Comparison of ENCODE assay signal across 8 cellular contexts in genomic region chr19:54158812-54159351, GRCh38. TPM values are rescaled to one million over a fixed set of nuclear protein-coding genes. Genes with fewer than 3 reads are reported as not detected.
DNase-seq lines count a peak whose midpoint lies in the region; ATAC-seq, FAIRE-seq and TF ChIP-seq lines count a peak whose summit lies in the region.

No MANE protein-coding gene starts in this region.

- no peak for DNase-seq in bronchial epithelial cell (ENCODE audit: low read depth)
- DNase-seq in upper lobe of right lung, result no peak
- no peak for DNase-seq in GF-D8 (lab: John Stamatoyannopoulos, UW)
- DNase-seq in DMS114 treated with DMSO at 0.1 percent for 48 hours (lab: John Stamatoyannopoulos, UW; ENCODE audit: unreplicated experiment), result no peak

- peak overlapping the region; percentile 81 for H3K4me3 ChIP-seq in OCI-LY3 (ENCODE audit: low read length)
- H3K4me3 ChIP-seq in bronchial epithelial cell (ENCODE audit: low read depth, low read length), result peak overlapping the region; percentile 70
- H3K4me3 ChIP-seq in mononuclear cell (ENCODE audit: low read length), result peak overlapping the region; percentile 67
- peak overlapping the region; percentile 81 for H3K4me3 ChIP-seq in upper lobe of right lung

- no peaks in the 10 kb centered on the region for H4K20me1 ChIP-seq in OCI-LY3 (ENCODE audit: insufficient read depth, low read length)

- peaks cover 3% of the 10 kb centered on the region for H3K4me1 ChIP-seq in ES-I3 (ENCODE audit: insufficient read depth, low read length)
- peaks cover 18% of the 10 kb centered on the region for H3K4me1 ChIP-seq in OCI-LY3 (ENCODE audit: low read length)
- peaks cover 50% of the 10 kb centered on the region for H3K4me1 ChIP-seq in mononuclear cell (ENCODE audit: insufficient read depth, low read length)
- H3K4me1 ChIP-seq in upper lobe of right lung, result peaks cover 22% of the 10 kb centered on the region

- H2AFZ ChIP-seq in OCI-LY3 (ENCODE audit: low read depth, low read length), result peak overlapping the region; percentile 48; the same call in 1 of the 2 replicates

- intact Hi-C loops in upper lobe of right lung (cut with DNase I), result no loop called here

- FAIRE-seq in bronchial epithelial cell (lab: Jason Lieb, UNC), result no peak

- H3K36me3 ChIP-seq in ES-I3 (ENCODE audit: insufficient read depth, low read length), result no peaks in the 10 kb centered on the region
- H3K36me3 ChIP-seq in OCI-LY3 (replicated peaks; ENCODE audit: low read depth, low read length), result peaks cover 39% of the 10 kb centered on the region
- H3K36me3 ChIP-seq in bronchial epithelial cell (ENCODE audit: control insufficient read depth, insufficient read depth, low read length), result peaks cover 23% of the 10 kb centered on the region
- peaks cover 43% of the 10 kb centered on the region for H3K36me3 ChIP-seq in upper lobe of right lung

- H3K9me3 ChIP-seq in ES-I3 (ENCODE audit: control insufficient read depth, insufficient read depth, low read length) (no peaks in the 10 kb centered on the region), OCI-LY3 (ENCODE audit: insufficient read depth, low read length) (no peaks in the 10 kb centered on the region), mononuclear cell (ENCODE audit: low read depth, low read length) (no peaks in the 10 kb centered on the region), upper lobe of right lung (no peaks in the 10 kb centered on the region)

- peak overlapping the region; percentile 74 for H3K27ac ChIP-seq in OCI-LY3 (ENCODE audit: low read length)
- peak overlapping the region; percentile 99 for H3K27ac ChIP-seq in upper lobe of right lung

- H3K9ac ChIP-seq in ES-I3 (ENCODE audit: low read depth, low read length), result peak overlapping the region; percentile 89
- peak overlapping the region; percentile 70 for H3K9ac ChIP-seq in OCI-LY3 (ENCODE audit: low read length)

- H3K79me2 ChIP-seq in OCI-LY3 (ENCODE audit: low read length), result peaks cover 18% of the 10 kb centered on the region

- no peak for ATAC-seq in upper lobe of right lung
- no peak for ATAC-seq in HG02759 (IDR thresholded peaks at IDR 0.05; ENCODE audit: unreplicated experiment)

- no peak for TF ChIP-seq CTCF in OCI-LY3 (IDR thresholded peaks at IDR 0.05; ENCODE audit: low read depth, low read length)
- TF ChIP-seq CTCF in bronchial epithelial cell (IDR thresholded peaks at IDR 0.05; ENCODE audit: insufficient read depth, low read length, severe bottlenecking), result no peak
- no peak for TF ChIP-seq CTCF in upper lobe of right lung (IDR thresholded peaks at IDR 0.05)

- H3K27me3 ChIP-seq in OCI-LY3 (ENCODE audit: low read depth, low read length) (no peaks in the 10 kb centered on the region), bronchial epithelial cell (ENCODE audit: control insufficient read depth, insufficient read depth, low read length) (no peaks in the 10 kb centered on the region), mononuclear cell (ENCODE audit: insufficient read depth, low read length) (no peaks in the 10 kb centered on the region), upper lobe of right lung (no peaks in the 10 kb centered on the region)

- H3K4me2 ChIP-seq in OCI-LY3 (ENCODE audit: low read length), result peak overlapping the region; percentile 95

RNA-seq across cellular contexts. Expression of gene LENG1, which starts 0.6 kb away (rescaled TPM):
- 9.7 and 13.4 TPM in 2 replicates for total RNA-seq in bronchial epithelial cell
- 11.9 TPM for total RNA-seq in mononuclear cell
- 9.2 TPM for total RNA-seq in upper lobe of right lung

RNA-seq across cellular contexts. Expression of gene TMC4, which starts 14.1 kb away (rescaled TPM):
- 23.2 and 25.0 TPM in 2 replicates for total RNA-seq in bronchial epithelial cell
- 0.31 TPM for total RNA-seq in mononuclear cell
- 48.3 TPM for total RNA-seq in upper lobe of right lung

RNA-seq across cellular contexts. Expression of gene CNOT3, which starts 21.3 kb away (rescaled TPM):
- total RNA-seq in bronchial epithelial cell (6.1 and 11.4 TPM in 2 replicates), mononuclear cell (8.1 TPM), upper lobe of right lung (39.4 TPM)

RNA-seq across cellular contexts. Expression of gene MBOAT7, which starts 30.5 kb away (rescaled TPM):
- total RNA-seq in bronchial epithelial cell (6.8 and 10.6 TPM in 2 replicates), mononuclear cell (30.3 TPM), upper lobe of right lung (57.9 TPM)

RNA-seq across cellular contexts. Expression of gene TSEN34, which starts 32.2 kb away (rescaled TPM):
- total RNA-seq in bronchial epithelial cell (47.9 and 50.2 TPM in 2 replicates), mononuclear cell (15.5 TPM), upper lobe of right lung (34.7 TPM)

Comparison
In these comparisons a context has a peak if more than half of its experiments do, and no peak if none do; other contexts are left out.
1. RNA of gene TMC4, which starts 14.1 kb away (total RNA-seq): 48.3 TPM in upper lobe of right lung (single experiment) and 23.2 to 25.0 TPM in bronchial epithelial cell; 0.31 TPM in mononuclear cell (single experiment); every median in the first group is over 10 times any median in the second.
2. Peak in every context shown above with its lines, with median percentiles within 50 percentile points of each other: H3K4me3 ChIP-seq.